In the genomic region with DNA sequence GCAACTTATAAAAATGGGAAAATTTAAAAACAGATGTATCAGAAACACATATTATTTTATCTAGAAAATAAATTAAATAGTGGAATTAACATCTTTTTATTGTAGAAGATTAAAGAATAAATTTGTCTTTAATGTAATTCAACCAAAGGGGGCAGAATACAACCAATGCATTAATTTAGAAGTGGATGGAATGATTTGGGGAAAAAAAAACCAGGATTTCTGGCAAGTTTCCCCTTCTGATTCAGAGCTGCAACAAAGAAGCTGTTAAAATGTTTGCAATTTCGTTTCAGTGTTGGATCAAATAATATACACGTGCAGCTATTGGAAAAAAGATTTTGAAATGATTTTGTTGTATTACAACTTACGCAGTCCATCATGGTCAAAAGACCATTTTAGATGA, we compare ENCODE assay signal across 22 cellular contexts.
DNase-seq lines count a peak whose midpoint lies in the region; ATAC-seq, FAIRE-seq and TF ChIP-seq lines count a peak whose summit lies in the region.
"Had no signal": no experiment of that assay in that cellular context is flagged by ENCODE, and none has a peak within 500 bp of the region (broad histone marks: within the 10 kb centered on the region; RNA-seq: fewer than 3 reads in every experiment).

No MANE protein-coding gene starts in this region.

- H4K20me1 ChIP-seq in Karpas-422 (ENCODE audit: insufficient read depth, low read depth, low read length): no peaks in the 10 kb centered on the region

- H3K9me3 ChIP-seq in A549 (peaks cover 33% of the 10 kb centered on the region), Karpas-422 (ENCODE audit: low read length) (peaks cover 22% of the 10 kb centered on the region; the same call in 1 of the 2 replicates)

- no peak for TF ChIP-seq POLR2A in A549 (IDR thresholded peaks at IDR 0.05; ENCODE audit: low read length)

- H3K4me1 ChIP-seq in A549 (peaks cover 10% of the 10 kb centered on the region; the same call in 2 of the 3 replicates), Karpas-422 (ENCODE audit: low read length) (peaks cover 32% of the 10 kb centered on the region)

- DNase-seq in A549 (ENCODE audit: low read depth in 1 of 2, low spot score in 1 of 2): no peak
- DNase-seq in Karpas-422: peak; percentile 58
- peak; percentile 71 for DNase-seq in astrocyte of the hippocampus (ENCODE audit: low read depth, low spot score)
- peak; percentile 16 for DNase-seq in medulla oblongata (ENCODE audit: extremely low spot score)
- no peak for DNase-seq in T1000 (lab: John Stamatoyannopoulos, UW)
- DNase-seq in OCI-M1 (lab: John Stamatoyannopoulos, UW): no peak
- DNase-seq: activated CD8-positive, alpha-beta T cell treated with anti-CD3 and anti-CD28 coated beads for 36 hours; activated naive CD8-positive, alpha-beta T cell treated with anti-CD3 and anti-CD28 coated beads for 36 hours; activated T-cell treated with anti-CD3 and anti-CD28 coated beads, Interleukin-2, amount 50 U/mL, for 24 hours; CD4-positive, alpha-beta memory T cell; DMS79; effector memory CD8-positive, alpha-beta T cell; kidney glomerular epithelial cell; NCI-H1436; SIG-M5; stimulated activated naive CD4-positive, alpha-beta T cell; T-helper 17 cell had no signal

- ATAC-seq in A549: no peak
- no peak for ATAC-seq in HG03565 (IDR thresholded peaks at IDR 0.05; ENCODE audit: unreplicated experiment)
- no peak for ATAC-seq in GM18520 (IDR thresholded peaks at IDR 0.05; ENCODE audit: unreplicated experiment)
- ATAC-seq: effector memory CD8-positive, alpha-beta T cell; T-helper 17 cell; WTC11 had no signal

- H3K27me3 ChIP-seq in Karpas-422 (ENCODE audit: low read length): no peaks in the 10 kb centered on the region
- H3K27me3 ChIP-seq: cardiac muscle cell, tibial nerve had no signal

- H3K27ac ChIP-seq in A549 (no peak overlapping the region), Karpas-422 (ENCODE audit: low read length) (peak overlapping the region; percentile 86)
- H3K27ac ChIP-seq: cardiac muscle cell had no signal

- POLR2A ChIA-PET in A549 (lab: Yijun Ruan, JAX): no interaction called here

- TF ChIP-seq EP300 in A549 (IDR thresholded peaks at IDR 0.05): no peak

- peak; percentile 8; the same call in 1 of the 3 replicates for TF ChIP-seq CTCF in A549 (IDR thresholded peaks at IDR 0.05)

- no peak overlapping the region for H3K4me3 ChIP-seq in A549
- H3K4me3 ChIP-seq in Karpas-422 (ENCODE audit: low read length): peak overlapping the region; percentile 60
- H3K4me3 ChIP-seq: cardiac muscle cell had no signal

- peaks cover 3% of the 10 kb centered on the region; the same call in 1 of the 2 replicates for H3K36me3 ChIP-seq in Karpas-422 (ENCODE audit: insufficient read depth, low read length)
- H3K36me3 ChIP-seq: cardiac muscle cell had no signal

- H3K4me2 ChIP-seq in A549: no peak overlapping the region; the same call in 2 of the 3 replicates
- peak overlapping the region; percentile 74 for H3K4me2 ChIP-seq in Karpas-422 (ENCODE audit: low read depth, low read length, poor library complexity, severe bottlenecking)

- 63% methylated on average over 3 of the region's 3 CpGs for WGBS in A549 (ENCODE audit: missing lambda C conversion rate)

- H3K9ac ChIP-seq in Karpas-422 (ENCODE audit: low read length): peak overlapping the region; percentile 58

- no peaks in the 10 kb centered on the region for H3K79me2 ChIP-seq in Karpas-422 (ENCODE audit: low read length)

- no peaks in the 10 kb centered on the region for H3K9me2 ChIP-seq in Karpas-422 (replicated peaks; ENCODE audit: insufficient read depth, low read length)

- H2AFZ ChIP-seq in Karpas-422 (ENCODE audit: low read length): peak overlapping the region; percentile 83

- TF ChIP-seq RAD21 in A549 (conservative IDR thresholded peaks at IDR 0.05 in 1 of 2, IDR thresholded peaks at IDR 0.05 in 1 of 2): no peak

- no peak for FAIRE-seq in A549 (lab: Jason Lieb, UNC)

- CTCF ChIA-PET in A549 (lab: Yijun Ruan, JAX): interaction anchor here (1.1 kb wide), 1 partner anchor 12 kb away, joined by 4 read pairs; no protein-coding TSS in a partner anchor

TF ChIP-seq in A549, 52 proteins besides CTCF, POLR2A, EP300 and RAD21:
- TF ChIP-seq FOSL2 (IDR thresholded peaks at IDR 0.05) (no peak), FOSL2 (CRISPR knock-in tag; IDR thresholded peaks at IDR 0.05) (no peak), JUN (IDR thresholded peaks at IDR 0.05) (no peak), MYC (IDR thresholded peaks at IDR 0.05; ENCODE audit: borderline replicate concordance, low read length) (no peak), ZFP36 (IDR thresholded peaks at IDR 0.05; ENCODE audit: borderline replicate concordance, partially characterized antibody) (no peak), TFCP2L1 (CRISPR knock-in tag; IDR thresholded peaks at IDR 0.05) (no peak), BHLHE40 (IDR thresholded peaks at IDR 0.05; ENCODE audit: low read depth, low read length) (no peak), PHF8 (IDR thresholded peaks at IDR 0.05; ENCODE audit: borderline replicate concordance, low read depth) (no peak), CHD2 (IDR thresholded peaks at IDR 0.05; ENCODE audit: low read length, partially characterized antibody) (no peak), RNF2 (IDR thresholded peaks at IDR 0.05; ENCODE audit: borderline replicate concordance, low read depth) (no peak), ZNF302 (CRISPR knock-in tag; IDR thresholded peaks at IDR 0.05) (no peak), KDM1A (IDR thresholded peaks at IDR 0.05; ENCODE audit: low read depth) (no peak), CEBPB (IDR thresholded peaks at IDR 0.05) (no peak), HOXB5 (CRISPR knock-in tag; IDR thresholded peaks at IDR 0.05) (no peak)
- TF ChIP-seq, protein P1, sequence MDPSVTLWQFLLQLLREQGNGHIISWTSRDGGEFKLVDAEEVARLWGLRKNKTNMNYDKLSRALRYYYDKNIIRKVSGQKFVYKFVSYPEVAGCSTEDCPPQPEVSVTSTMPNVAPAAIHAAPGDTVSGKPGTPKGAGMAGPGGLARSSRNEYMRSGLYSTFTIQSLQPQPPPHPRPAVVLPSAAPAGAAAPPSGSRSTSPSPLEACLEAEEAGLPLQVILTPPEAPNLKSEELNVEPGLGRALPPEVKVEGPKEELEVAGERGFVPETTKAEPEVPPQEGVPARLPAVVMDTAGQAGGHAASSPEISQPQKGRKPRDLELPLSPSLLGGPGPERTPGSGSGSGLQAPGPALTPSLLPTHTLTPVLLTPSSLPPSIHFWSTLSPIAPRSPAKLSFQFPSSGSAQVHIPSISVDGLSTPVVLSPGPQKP (IDR thresholded peaks at IDR 0.05; ENCODE audit: low read depth, low read length): no peak
- TF ChIP-seq, protein P2, sequence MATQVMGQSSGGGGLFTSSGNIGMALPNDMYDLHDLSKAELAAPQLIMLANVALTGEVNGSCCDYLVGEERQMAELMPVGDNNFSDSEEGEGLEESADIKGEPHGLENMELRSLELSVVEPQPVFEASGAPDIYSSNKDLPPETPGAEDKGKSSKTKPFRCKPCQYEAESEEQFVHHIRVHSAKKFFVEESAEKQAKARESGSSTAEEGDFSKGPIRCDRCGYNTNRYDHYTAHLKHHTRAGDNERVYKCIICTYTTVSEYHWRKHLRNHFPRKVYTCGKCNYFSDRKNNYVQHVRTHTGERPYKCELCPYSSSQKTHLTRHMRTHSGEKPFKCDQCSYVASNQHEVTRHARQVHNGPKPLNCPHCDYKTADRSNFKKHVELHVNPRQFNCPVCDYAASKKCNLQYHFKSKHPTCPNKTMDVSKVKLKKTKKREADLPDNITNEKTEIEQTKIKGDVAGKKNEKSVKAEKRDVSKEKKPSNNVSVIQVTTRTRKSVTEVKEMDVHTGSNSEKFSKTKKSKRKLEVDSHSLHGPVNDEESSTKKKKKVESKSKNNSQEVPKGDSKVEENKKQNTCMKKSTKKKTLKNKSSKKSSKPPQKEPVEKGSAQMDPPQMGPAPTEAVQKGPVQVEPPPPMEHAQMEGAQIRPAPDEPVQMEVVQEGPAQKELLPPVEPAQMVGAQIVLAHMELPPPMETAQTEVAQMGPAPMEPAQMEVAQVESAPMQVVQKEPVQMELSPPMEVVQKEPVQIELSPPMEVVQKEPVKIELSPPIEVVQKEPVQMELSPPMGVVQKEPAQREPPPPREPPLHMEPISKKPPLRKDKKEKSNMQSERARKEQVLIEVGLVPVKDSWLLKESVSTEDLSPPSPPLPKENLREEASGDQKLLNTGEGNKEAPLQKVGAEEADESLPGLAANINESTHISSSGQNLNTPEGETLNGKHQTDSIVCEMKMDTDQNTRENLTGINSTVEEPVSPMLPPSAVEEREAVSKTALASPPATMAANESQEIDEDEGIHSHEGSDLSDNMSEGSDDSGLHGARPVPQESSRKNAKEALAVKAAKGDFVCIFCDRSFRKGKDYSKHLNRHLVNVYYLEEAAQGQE (IDR thresholded peaks at IDR 0.05): no peak
- TF ChIP-seq, protein P3, sequence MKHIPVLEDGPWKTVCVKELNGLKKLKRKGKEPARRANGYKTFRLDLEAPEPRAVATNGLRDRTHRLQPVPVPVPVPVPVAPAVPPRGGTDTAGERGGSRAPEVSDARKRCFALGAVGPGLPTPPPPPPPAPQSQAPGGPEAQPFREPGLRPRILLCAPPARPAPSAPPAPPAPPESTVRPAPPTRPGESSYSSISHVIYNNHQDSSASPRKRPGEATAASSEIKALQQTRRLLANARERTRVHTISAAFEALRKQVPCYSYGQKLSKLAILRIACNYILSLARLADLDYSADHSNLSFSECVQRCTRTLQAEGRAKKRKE (CRISPR knock-in tag; IDR thresholded peaks at IDR 0.05; ENCODE audit: low read depth): no peak
TF ChIP-seq in A549: peak in this region for 0.

Comparison
In these comparisons a context has a peak if more than half of its experiments do, and no peak if none do; other contexts are left out.
1. DNase-seq: peak in Karpas-422 (single experiment), astrocyte of the hippocampus (single experiment) and medulla oblongata (single experiment); none in A549 (0 of 2), T1000 (single experiment) and OCI-M1 (single experiment).